ENCODE assay signal across 16 cellular contexts in the genomic region with DNA sequence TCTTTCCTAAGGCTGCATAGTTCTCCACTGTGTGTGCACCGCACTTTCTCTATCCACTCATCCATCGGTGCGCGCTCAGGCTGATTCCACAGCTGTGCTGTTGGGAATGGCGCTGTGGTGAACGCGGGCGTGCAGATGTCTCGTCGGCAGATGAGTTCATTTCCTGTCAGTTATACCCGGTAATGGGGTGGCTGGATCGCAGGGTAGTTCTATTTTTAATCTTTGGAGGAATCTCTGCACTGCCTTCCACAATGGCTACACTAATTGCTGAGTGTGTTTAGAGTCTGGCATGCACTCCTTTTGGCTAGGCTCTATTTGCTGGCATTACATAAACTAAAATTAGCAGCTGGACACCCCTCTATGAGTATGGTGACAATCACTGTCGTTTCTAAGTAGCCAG. TPM values are rescaled to one million over a fixed set of nuclear protein-coding genes. Genes with fewer than 3 reads are reported as not detected.
DNase-seq lines count a peak whose midpoint lies in the region; ATAC-seq and TF ChIP-seq lines count a peak whose summit lies in the region.
"Had no signal": no experiment of that assay in that cellular context is flagged by ENCODE, and none has a peak within 500 bp of the region (broad histone marks: within the 10 kb centered on the region; RNA-seq: fewer than 3 reads in every experiment).

No MANE protein-coding gene starts in this region.

- ATAC-seq in DND-41 (ENCODE audit: insufficient read depth, low read depth) (peak; percentile 40; the same call in 1 of the 3 replicates), GM18520 (IDR thresholded peaks at IDR 0.05; ENCODE audit: unreplicated experiment) (no peak), HG03159 (IDR thresholded peaks at IDR 0.05; ENCODE audit: unreplicated experiment) (no peak)
- ATAC-seq: foreskin keratinocyte; left lung; naive thymus-derived CD4-positive, alpha-beta T cell had no signal

- no peaks in the 10 kb centered on the region; the same call in 1 of the 2 replicates for H3K4me1 ChIP-seq in DND-41 (ENCODE audit: insufficient read depth, low read length)
- H3K4me1 ChIP-seq: foreskin keratinocyte, suprapubic skin had no signal

- peak overlapping the region; percentile 46 for H3K27ac ChIP-seq in DND-41 (ENCODE audit: low read length)
- H3K27ac ChIP-seq: foreskin keratinocyte, left lung, PC-9, suprapubic skin had no signal

- DNase-seq in AG10803 (ENCODE audit: low read depth) (peak; percentile 26), DND-41 (peak; percentile 27), RPMI7951 (ENCODE audit: low read depth) (peak; percentile 85), myocyte (ENCODE audit: low read depth) (peak; percentile 89)
- DNase-seq in effector CD4-positive, alpha-beta T cell, result no peak
- DNase-seq: foreskin keratinocyte; left lung; naive thymus-derived CD4-positive, alpha-beta T cell; NCI-H1930; NCI-H510A treated with DMSO at 0.1 percent for 48 hours; stimulated activated CD4-positive, alpha-beta T cell treated with anti-CD3 and anti-CD28 coated beads, Interleukin-2, amount 100 ng/mL, for 24 hours; SW 1271 had no signal

- H3K79me2 ChIP-seq in DND-41 (ENCODE audit: insufficient read depth, low read length), result no peaks in the 10 kb centered on the region

- no peaks in the 10 kb centered on the region for H3K9me3 ChIP-seq in DND-41 (ENCODE audit: insufficient read depth, low read length, severe bottlenecking)
- H3K9me3 ChIP-seq: left lung, suprapubic skin had no signal

- no peaks in the 10 kb centered on the region for H4K20me1 ChIP-seq in DND-41 (ENCODE audit: insufficient read depth, low read length)

- no peak for TF ChIP-seq CTCF in AG10803 (conservative IDR thresholded peaks at IDR 0.05; ENCODE audit: low read length)
- no peak for TF ChIP-seq CTCF in DND-41 (IDR thresholded peaks at IDR 0.05; ENCODE audit: borderline replicate concordance, extremely low read depth, low read length, poor library complexity, severe bottlenecking)

- peaks cover 77% of the 10 kb centered on the region for H3K36me3 ChIP-seq in DND-41 (ENCODE audit: insufficient read depth, low read length)

- H3K4me3 ChIP-seq in AG10803 (ENCODE audit: low read length) (no peak overlapping the region), DND-41 (ENCODE audit: low read depth in 1 of 2, low read length in 2 of 2) (no peak overlapping the region)
- H3K4me3 ChIP-seq: left lung, PC-9, suprapubic skin had no signal

- H3K9ac ChIP-seq in DND-41 (ENCODE audit: low read depth, low read length), result no peak overlapping the region

- no peak overlapping the region for H2AFZ ChIP-seq in DND-41 (ENCODE audit: low read depth, low read length)
- H2AFZ ChIP-seq: PC-9 had no signal

- H3K27me3 ChIP-seq in DND-41 (ENCODE audit: insufficient read depth, low read length, poor library complexity), result no peaks in the 10 kb centered on the region
- H3K27me3 ChIP-seq: foreskin keratinocyte, left lung, suprapubic skin had no signal

- H3K4me2 ChIP-seq in DND-41 (ENCODE audit: insufficient read depth, low read length), result no peak overlapping the region
- H3K4me2 ChIP-seq: PC-9 had no signal

RNA-seq across cellular contexts. Expression of a gene that starts 27.9 kb away (rescaled TPM):
- not detected in 2 replicates for total RNA-seq in RPMI7951 (2014; rRNA removed; shearing (Covaris generic))
- total RNA-seq in myocyte, result not detected in 2 replicates
- 0.05 TPM for polyA plus RNA-seq in myocyte (2012)
- total RNA-seq: foreskin keratinocyte, PC-9 had no signal
- polyA plus RNA-seq: foreskin keratinocyte; naive thymus-derived CD4-positive, alpha-beta T cell had no signal

RNA-seq across cellular contexts. Expression of a gene that starts 38.7 kb away (rescaled TPM):
- not detected in 2 replicates for total RNA-seq in RPMI7951 (2014; rRNA removed; shearing (Covaris generic))
- total RNA-seq in myocyte, result 0.21 TPM in 1 of 2 replicates, not detected in the other
- polyA plus RNA-seq in myocyte (2012), result not detected
- total RNA-seq: foreskin keratinocyte; naive thymus-derived CD4-positive, alpha-beta T cell; PC-9 had no signal
- polyA plus RNA-seq: foreskin keratinocyte; naive thymus-derived CD4-positive, alpha-beta T cell had no signal

RNA-seq across cellular contexts. Expression of a gene that starts 46.1 kb away (rescaled TPM):
- total RNA-seq in RPMI7951 (2014; rRNA removed; shearing (Covaris generic)), result 29.0 and 36.9 TPM in 2 replicates
- 31.9 and 48.0 TPM in 2 replicates for total RNA-seq in myocyte
- polyA plus RNA-seq in myocyte (2012), result 56.0 TPM

RNA-seq across cellular contexts. Expression of a gene that starts 49.1 kb away (rescaled TPM):
- total RNA-seq in RPMI7951 (2014; rRNA removed; shearing (Covaris generic)), result not detected in 2 replicates
- total RNA-seq in myocyte, result 0.16 and 0.29 TPM in 2 replicates
- polyA plus RNA-seq in myocyte (2012), result 0.06 TPM
- total RNA-seq: foreskin keratinocyte, PC-9 had no signal
- polyA plus RNA-seq: foreskin keratinocyte; naive thymus-derived CD4-positive, alpha-beta T cell had no signal

RNA-seq across cellular contexts. Expression of a gene that starts 50.9 kb away (rescaled TPM):
- total RNA-seq in RPMI7951 (2014; rRNA removed; shearing (Covaris generic)), result 24.1 and 24.4 TPM in 2 replicates
- 48.0 and 87.5 TPM in 2 replicates for total RNA-seq in myocyte
- 138 TPM for polyA plus RNA-seq in myocyte (2012)
